Comparison of ENCODE assay signal across 11 cellular contexts in genomic region chr22:39087881-39088687, GRCh38. TPM values are rescaled to one million over a fixed set of nuclear protein-coding genes. Genes with fewer than 3 reads are reported as not detected.
A peak's percentile ranks its signal among the peaks of the same experiment; 100 is the strongest.
DNase-seq lines count a peak whose midpoint lies in the region; FAIRE-seq and TF ChIP-seq lines count a peak whose summit lies in the region.
"Had no signal": no experiment of that assay in that cellular context is flagged by ENCODE, and none has a peak within 500 bp of the region (broad histone marks: within the 10 kb centered on the region; RNA-seq: fewer than 3 reads in every experiment).

No MANE protein-coding gene starts in this region.

- H3K9ac ChIP-seq in H1 (replicated peaks in 1 of 4; ENCODE audit: extremely low read depth in 1 of 4, low read depth in 3 of 4, low read length in 3 of 4), result peak overlapping the region in 1 of 4 experiments; percentile 44; a peak in 3 of 7 replicates

- no peaks in the 10 kb centered on the region for H3K36me3 Mint-ChIP-seq in nephron (ENCODE audit: low read depth)

- no peaks in the 10 kb centered on the region for H3K79me2 ChIP-seq in H1 (ENCODE audit: control insufficient read depth in 1 of 2, insufficient read depth in 2 of 2, low read length in 2 of 2)

- peaks cover 12% of the 10 kb centered on the region for H3K4me1 Mint-ChIP-seq in nephron

- peak overlapping the region; percentile 99 for H4K91ac ChIP-seq in H1 (replicated peaks; ENCODE audit: insufficient read length, low read length)

- CTCF ChIA-PET in H1 (lab: Charles Lee; ENCODE audit: partially characterized antibody), result interaction anchor here (1.1 to 1.6 kb wide), 4 partner anchors 21 to 218 kb away, joined by 3 to 4 read pairs (median 3); no protein-coding TSS in a partner anchor

- no peak overlapping the region for H3K23ac ChIP-seq in H1 (ENCODE audit: insufficient read length)

- peak overlapping the region; percentile 85; the same call in 1 of the 2 replicates for H2AFZ ChIP-seq in H1 (ENCODE audit: low read length)

- TF ChIP-seq CTCF in H1 (IDR thresholded peaks at IDR 0.05; ENCODE audit: control extremely low read depth in 1 of 3, insufficient read depth in 1 of 3, low read depth in 1 of 3, low read length in 3 of 3) (no peak), nephron (IDR thresholded peaks at IDR 0.05; ENCODE audit: unreplicated experiment in 3 of 3) (no peak)

- H3K4ac ChIP-seq in H1 (replicated peaks; ENCODE audit: insufficient read length, low read depth, low read length), result peak overlapping the region; percentile 85

- no peak overlapping the region for H3K56ac ChIP-seq in H1 (replicated peaks; ENCODE audit: insufficient read length, low read depth, low read length)

- peak overlapping the region; percentile 94 for H4K8ac ChIP-seq in H1 (ENCODE audit: extremely low read depth, insufficient read depth, low read length)

- TF ChIP-seq EP300 in H1 (IDR thresholded peaks at IDR 0.05; ENCODE audit: borderline replicate concordance in 1 of 2, low read depth in 2 of 2, low read length in 2 of 2), result no peak

- peak overlapping the region; percentile 99; the same call in 1 of the 2 replicates for H2BK12ac ChIP-seq in H1 (ENCODE audit: low read depth, low read length)

- peak overlapping the region; percentile 88 for H3K18ac ChIP-seq in H1 (ENCODE audit: extremely low read depth, low read length)

- no peak for DNase-seq in GM18507 (ENCODE audit: extremely low spot score, insufficient read length, low read depth)
- DNase-seq in NCI-H2171 (lab: John Stamatoyannopoulos, UW), result peak; percentile 21
- DNase-seq in H1 (ENCODE audit: low read depth in 1 of 2, low spot score in 2 of 2), result peak in 1 of 2 experiments; percentile 81
- DNase-seq in ureter (ENCODE audit: low spot score), result no peak
- no peak for DNase-seq in activated CD4-positive, CD25-positive, alpha-beta regulatory T cell (lab: John Stamatoyannopoulos, UW)
- no peak for DNase-seq in COLO829 (ENCODE audit: low spot score)
- DNase-seq: KBM-7; stimulated activated CD4-positive, alpha-beta T cell treated with anti-CD3 and anti-CD28 coated beads, Interleukin-15, amount 100 ng/mL, for 24 hours had no signal

- WGBS in H1 (ENCODE audit: extremely low coverage in 1 of 2, insufficient coverage in 1 of 2, insufficient read length in 1 of 2, insufficient replicate concordance in 2 of 2, low coverage in 1 of 2, low lambda C conversion rate in 2 of 2, missing lambda C conversion rate in 1 of 2), 2 experiments, result 63% methylated on average over 17 of the region's 18 CpGs; no CpG with 5 or more reads in 1 of the 2 experiments

- H3K14ac ChIP-seq in H1 (ENCODE audit: insufficient read length), result no peak overlapping the region

- peaks cover 0 to 9% (median 6%) of the 10 kb centered on the region in 4 experiments; a peak in 6 of 7 replicates for H3K4me1 ChIP-seq in H1 (replicated peaks in 1 of 4; ENCODE audit: control insufficient read depth in 3 of 4, insufficient read depth in 4 of 4, low read length in 3 of 4)

- H3K27ac Mint-ChIP-seq in nephron, result peak overlapping the region; percentile 25 to 83 (median 44)

- no peak for TF ChIP-seq RAD21 in H1 (IDR thresholded peaks at IDR 0.05 in 1 of 2, conservative IDR thresholded peaks at IDR 0.05 in 1 of 2; ENCODE audit: low read depth in 2 of 2, low read length in 2 of 2)

- no peaks in the 10 kb centered on the region for H3K36me3 ChIP-seq in H1 (ENCODE audit: control insufficient read depth in 2 of 4, insufficient read depth in 4 of 4, low read length in 3 of 4)

- H3K4me2 ChIP-seq in H1 (ENCODE audit: insufficient read depth in 1 of 2, low read depth in 2 of 2, low read length in 2 of 2), result peak overlapping the region; percentile 39 to 46; a peak in 2 of 4 replicates

- H3K27me3 Mint-ChIP-seq in nephron (ENCODE audit: low read depth), result peaks cover 19% of the 10 kb centered on the region

- H3K27ac ChIP-seq in H1 (ENCODE audit: low read depth, low read length), result no peak overlapping the region

- peaks cover 0 to 2% (median 0%) of the 10 kb centered on the region in 4 experiments; a peak in 2 of 7 replicates for H3K27me3 ChIP-seq in H1 (replicated peaks in 1 of 4; ENCODE audit: control insufficient read depth in 3 of 4, extremely low read depth in 1 of 4, insufficient read depth in 3 of 4, low read length in 3 of 4)

- H3K9me3 ChIP-seq in H1 (ENCODE audit: insufficient read depth in 2 of 2, low read depth in 1 of 2, low read length in 1 of 2), result no peaks in the 10 kb centered on the region

- no peak overlapping the region for H3K4me3 Mint-ChIP-seq in nephron

- peak overlapping the region; percentile 100 for H2AK5ac ChIP-seq in H1 (ENCODE audit: low read depth, low read length)

- H2BK20ac ChIP-seq in H1 (ENCODE audit: low read length), result peak overlapping the region; percentile 86; the same call in 1 of the 2 replicates

- peak overlapping the region; percentile 72 for H2BK120ac ChIP-seq in H1 (replicated peaks; ENCODE audit: low read depth, low read length)

- FAIRE-seq in GM18507 (lab: Jason Lieb, UNC) (peak; percentile 41), H1 (lab: Jason Lieb, UNC) (no peak)

- H2BK15ac ChIP-seq in H1 (ENCODE audit: low read length), result peak overlapping the region; percentile 100

- no peak for TF ChIP-seq POLR2A in H1 (IDR thresholded peaks at IDR 0.05; ENCODE audit: control extremely low read depth in 1 of 2, low read depth in 2 of 2, low read length in 2 of 2)

- no peaks in the 10 kb centered on the region for H3K9me3 Mint-ChIP-seq in nephron

- H4K5ac ChIP-seq in H1 (ENCODE audit: insufficient read length, low read depth, low read length), result peak overlapping the region; percentile 85

- no peaks in the 10 kb centered on the region for H3K79me1 ChIP-seq in H1 (ENCODE audit: low read depth, low read length)

- H2BK5ac ChIP-seq in H1 (ENCODE audit: low read depth, low read length), result peak overlapping the region; percentile 66; the same call in 1 of the 2 replicates

- POLR2A ChIA-PET in H1 (lab: Charles Lee; ENCODE audit: partially characterized antibody), result interaction anchor here (1.0 to 2.0 kb wide), 5 partner anchors 11 to 231 kb away, joined by 3 to 8 read pairs (median 4); partner anchors contain the start of gene RPL3

- peaks cover 2% of the 10 kb centered on the region; the same call in 1 of the 2 replicates for H3K23me2 ChIP-seq in H1 (ENCODE audit: low read depth, low read length)

- H4K20me1 ChIP-seq in H1 (replicated peaks in 1 of 2; ENCODE audit: control insufficient read depth in 1 of 2, insufficient read depth in 2 of 2, low read length in 2 of 2), result peaks cover 0 to 2% of the 10 kb centered on the region in 2 experiments

- H3K4me3 ChIP-seq in H1 (ENCODE audit: extremely low read depth in 1 of 4, insufficient read depth in 2 of 4, low read depth in 3 of 4, low read length in 4 of 4), result no peak overlapping the region

TF ChIP-seq in H1, 55 proteins besides CTCF, POLR2A, EP300 and RAD21:
- TF ChIP-seq MAX (IDR thresholded peaks at IDR 0.05), result peak; percentile 41; the same call in 1 of the 2 replicates
- TF ChIP-seq SAP30 (IDR thresholded peaks at IDR 0.05; ENCODE audit: insufficient read depth, insufficient replicate concordance, low read length), result no peak

RNA-seq across cellular contexts. Expression of gene APOBEC3H, which starts 9.0 kb away (rescaled TPM):
- 0.47 and 0.48 TPM in 2 replicates for total RNA-seq in H1 (2021; fragmentation: NEBNext Ultra II Directional; extraction: Animal tissue kit (Norgen Biotek cat#: 25700))
- 0.52 and 0.56 TPM in 2 replicates for polyA plus RNA-seq in H1 (2011; rRNA removed)
- 0.45 TPM for polyA plus RNA-seq in H1 (2011; cell fraction: cytosol; rRNA removed)
- 0.58 TPM for polyA plus RNA-seq in H1 (2011; cell fraction: nucleus; rRNA removed)
- polyA plus RNA-seq in H1 (2012, experiment 1 of 2), result 0.44 to 1.3 TPM (median 0.92 TPM) in 3 of 4 replicates, not detected in the other
- 0.63 TPM for polyA plus RNA-seq in H1 (2012, experiment 2 of 2)
- 0.65 TPM for polyA plus RNA-seq in H1 (2013, experiment 1 of 2)
- polyA plus RNA-seq in H1 (2013, experiment 2 of 2), result 0.66 TPM
- 1.4 and 1.8 TPM in 2 replicates for polyA minus RNA-seq in H1 (2011; rRNA and poly(A)+ RNA removed)
- polyA minus RNA-seq in H1 (2011; cell fraction: cytosol; rRNA and poly(A)+ RNA removed), result not detected
- not detected for polyA minus RNA-seq in H1 (2011; cell fraction: nucleus; rRNA and poly(A)+ RNA removed)
- 1.0 TPM for total RNA-seq in ureter
- total RNA-seq: mesenteric fat pad, subcutaneous adipose tissue had no signal

RNA-seq across cellular contexts. Expression of gene APOBEC3G, which starts 11.0 kb away (rescaled TPM):
- 0.94 and 2.0 TPM in 2 replicates for total RNA-seq in H1 (2021; fragmentation: NEBNext Ultra II Directional; extraction: Animal tissue kit (Norgen Biotek cat#: 25700))
- polyA plus RNA-seq in H1 (2011; rRNA removed), result 1.7 and 2.5 TPM in 2 replicates
- polyA plus RNA-seq in H1 (2011; cell fraction: cytosol; rRNA removed), result 2.3 TPM
- polyA plus RNA-seq in H1 (2011; cell fraction: nucleus; rRNA removed), result 2.7 TPM
- polyA plus RNA-seq in H1 (2012, experiment 1 of 2), result 0.74 to 1.8 TPM (median 1.5 TPM) in 4 replicates
- 1.3 TPM for polyA plus RNA-seq in H1 (2012, experiment 2 of 2)
- 1.2 TPM for polyA plus RNA-seq in H1 (2013, experiment 1 of 2)
- polyA plus RNA-seq in H1 (2013, experiment 2 of 2), result 1.1 TPM
- polyA minus RNA-seq in H1 (2011; rRNA and poly(A)+ RNA removed), result 2.6 and 2.7 TPM in 2 replicates
- 1.5 TPM for polyA minus RNA-seq in H1 (2011; cell fraction: cytosol; rRNA and poly(A)+ RNA removed)
- polyA minus RNA-seq in H1 (2011; cell fraction: nucleus; rRNA and poly(A)+ RNA removed), result 2.7 TPM
- total RNA-seq in ureter, result 27.8 TPM

RNA-seq across cellular contexts. Expression of gene APOBEC3F, which starts 47.4 kb away (rescaled TPM):
- total RNA-seq in H1 (2021; fragmentation: NEBNext Ultra II Directional; extraction: Animal tissue kit (Norgen Biotek cat#: 25700)), result 7.3 and 9.7 TPM in 2 replicates
- polyA plus RNA-seq in H1 (2011; rRNA removed), result 4.0 and 5.5 TPM in 2 replicates
- polyA plus RNA-seq in H1 (2011; cell fraction: cytosol; rRNA removed), result 3.1 TPM
- polyA plus RNA-seq in H1 (2011; cell fraction: nucleus; rRNA removed), result 4.0 TPM
- polyA plus RNA-seq in H1 (2012, experiment 1 of 2), result 3.8 to 5.7 TPM (median 4.8 TPM) in 4 replicates
- polyA plus RNA-seq in H1 (2012, experiment 2 of 2), result 2.6 TPM
- 4.7 TPM for polyA plus RNA-seq in H1 (2013, experiment 1 of 2)
- polyA plus RNA-seq in H1 (2013, experiment 2 of 2), result 4.7 TPM
- 6.5 and 6.8 TPM in 2 replicates for polyA minus RNA-seq in H1 (2011; rRNA and poly(A)+ RNA removed)
- polyA minus RNA-seq in H1 (2011; cell fraction: cytosol; rRNA and poly(A)+ RNA removed), result 5.7 TPM
- 4.4 TPM for polyA minus RNA-seq in H1 (2011; cell fraction: nucleus; rRNA and poly(A)+ RNA removed)
- 22.5 TPM for total RNA-seq in ureter
